Comparison of ENCODE assay signal across 24 cellular contexts in genomic region chr4:18111100-18111499, GRCh38.
"Had no signal": no experiment of that assay in that cellular context is flagged by ENCODE, and none has a peak within 500 bp of the region (broad histone marks: within the 10 kb centered on the region; RNA-seq: fewer than 3 reads in every experiment).

No MANE protein-coding gene starts in this region.

- H3K4me1 ChIP-seq: adrenal gland, upper lobe of left lung had no signal

- H3K4me1 Mint-ChIP-seq: activated CD4-positive, alpha-beta memory T cell treated with anti-CD3 and anti-CD28 coated beads, Interleukin-2, amount 10 ng/mL, durations not matched to agents 7 days and 5 days; central memory CD8-positive, alpha-beta T cell; naive B cell; neural crest cell; stimulated activated naive B cell treated with anti-CD40 and anti-IgM and Interleukin-4, amounts not matched to agents 10 μg/mL and 1 μg/mL and 100 μg/mL, for 72 hours had no signal

- DNase-seq: activated CD4-positive, alpha-beta memory T cell treated with anti-CD3 and anti-CD28 coated beads, Interleukin-2, amount 10 ng/mL, durations not matched to agents 7 days and 5 days; activated CD4-positive, alpha-beta T cell treated with anti-CD3 and anti-CD28 coated beads for 4 hours; activated CD4-positive, CD25-positive, alpha-beta regulatory T cell; activated effector memory CD4-positive, alpha-beta T cell treated with anti-CD3 and anti-CD28 coated beads, Interleukin-2, amount 50 U/mL, for 16 hours; activated naive CD4-positive, alpha-beta T cell treated with anti-CD3 and anti-CD28 coated beads, Interleukin-2, amount 50 U/mL, for 16 hours; activated T-cell treated with anti-CD3 and anti-CD28 coated beads for 4 hours; adrenal gland; erythroblast; glutamatergic neuron; hypothalamus; left colon; mesenchymal stem cell; mucosa of descending colon; naive B cell; posterior cingulate gyrus; stimulated activated CD4-positive, alpha-beta T cell treated with anti-CD3 and anti-CD28 coated beads, Interleukin-2, amount 100 ng/mL, for 48 hours; stimulated activated CD8-positive, alpha-beta memory T cell treated with anti-CD3 and anti-CD28 coated beads, Interleukin-4, amount 100 ng/mL, for 48 hours; stimulated activated naive B cell treated with anti-CD40 and anti-IgM and Interleukin-4, amounts not matched to agents 10 μg/mL and 1 μg/mL and 100 μg/mL, for 72 hours; upper lobe of left lung had no signal

- H3K27ac Mint-ChIP-seq: activated CD4-positive, alpha-beta memory T cell treated with anti-CD3 and anti-CD28 coated beads, Interleukin-2, amount 10 ng/mL, durations not matched to agents 7 days and 5 days; naive B cell; stimulated activated naive B cell treated with anti-CD40 and anti-IgM and Interleukin-4, amounts not matched to agents 10 μg/mL and 1 μg/mL and 100 μg/mL, for 72 hours; T-helper 1 cell treated with Interleukin-12 subunit alpha and Interleukin-12 subunit beta and Interleukin-4 antibody, amounts not matched to agents 30 μg/mL and 1 μg/mL, for 36 hours had no signal

- H3K36me3 ChIP-seq: adrenal gland, thoracic aorta, upper lobe of left lung had no signal

- H3K4me3 Mint-ChIP-seq: activated CD4-positive, alpha-beta memory T cell treated with anti-CD3 and anti-CD28 coated beads, Interleukin-2, amount 10 ng/mL, durations not matched to agents 7 days and 5 days; central memory CD8-positive, alpha-beta T cell; naive B cell; neural crest cell; stimulated activated naive B cell treated with anti-CD40 and anti-IgM and Interleukin-4, amounts not matched to agents 10 μg/mL and 1 μg/mL and 100 μg/mL, for 72 hours; T-helper 1 cell treated with Interleukin-12 subunit alpha and Interleukin-12 subunit beta and Interleukin-4 antibody, amounts not matched to agents 30 μg/mL and 1 μg/mL, for 36 hours had no signal

- H3K36me3 Mint-ChIP-seq: naive B cell; stimulated activated naive B cell treated with anti-CD40 and anti-IgM and Interleukin-4, amounts not matched to agents 10 μg/mL and 1 μg/mL and 100 μg/mL, for 72 hours had no signal

- H3K27me3 ChIP-seq: adrenal gland, upper lobe of left lung had no signal

- H3K27ac ChIP-seq: adrenal gland, thoracic aorta, upper lobe of left lung had no signal

- H3K9me3 Mint-ChIP-seq: activated CD4-positive, alpha-beta memory T cell treated with anti-CD3 and anti-CD28 coated beads, Interleukin-2, amount 10 ng/mL, durations not matched to agents 7 days and 5 days; central memory CD8-positive, alpha-beta T cell; naive B cell; stimulated activated naive B cell treated with anti-CD40 and anti-IgM and Interleukin-4, amounts not matched to agents 10 μg/mL and 1 μg/mL and 100 μg/mL, for 72 hours; T-helper 1 cell treated with Interleukin-12 subunit alpha and Interleukin-12 subunit beta and Interleukin-4 antibody, amounts not matched to agents 30 μg/mL and 1 μg/mL, for 36 hours had no signal

- H3K4me3 ChIP-seq: adrenal gland, mucosa of descending colon, thoracic aorta, upper lobe of left lung had no signal

- ATAC-seq: left colon; mucosa of descending colon; sciatic nerve; stimulated activated naive B cell treated with anti-CD40 and anti-IgM and Interleukin-4, amounts not matched to agents 10 μg/mL and 1 μg/mL and 100 μg/mL, for 72 hours had no signal

- H3K9me3 ChIP-seq: adrenal gland, mucosa of descending colon, thoracic aorta, upper lobe of left lung had no signal
